19 cellular contexts compared by ENCODE assay signal in the genomic region with DNA sequence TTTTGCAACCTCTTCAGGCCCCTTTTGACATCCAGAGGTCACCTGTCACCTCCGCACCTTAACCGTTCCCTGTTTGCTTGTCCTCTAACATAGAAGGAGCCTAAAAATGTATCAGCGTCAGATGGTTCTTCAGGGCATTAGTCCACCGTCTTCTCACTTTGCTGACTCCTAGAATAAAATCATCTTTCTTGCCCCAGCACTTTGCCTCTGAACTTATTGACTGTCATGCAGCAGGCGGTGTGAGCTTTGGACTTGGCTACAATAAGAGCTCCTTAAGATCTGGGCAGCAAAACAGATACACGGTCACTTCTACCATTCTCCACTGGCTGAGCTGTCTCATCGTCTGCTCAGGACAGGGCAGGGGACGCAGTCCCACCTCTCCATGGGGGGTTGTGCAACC.
A peak's percentile ranks its signal among the peaks of the same experiment; 100 is the strongest.
DNase-seq lines count a peak whose midpoint lies in the region; ATAC-seq and TF ChIP-seq lines count a peak whose summit lies in the region.
"Had no signal": no experiment of that assay in that cellular context is flagged by ENCODE, and none has a peak within 500 bp of the region (broad histone marks: within the 10 kb centered on the region; RNA-seq: fewer than 3 reads in every experiment).

No MANE protein-coding gene starts in this region.

- H3K36me3 ChIP-seq in spleen: no peaks in the 10 kb centered on the region
- H3K36me3 ChIP-seq: BLaER1 had no signal

- CTCF ChIA-PET in activated CD8-positive, alpha-beta memory T cell treated with anti-CD3 and anti-CD28 coated beads, Interleukin-2, amount 10 ng/mL, durations not matched to agents 7 days and 5 days (lab: Charles Lee): no interaction called here

- peaks cover 0 to 51% (median 0%) of the 10 kb centered on the region in 7 donors for H3K27me3 ChIP-seq in spleen (replicated peaks in 1 of 7)
- H3K27me3 ChIP-seq: BLaER1 had no signal

- no peaks in the 10 kb centered on the region for H3K36me3 Mint-ChIP-seq in activated CD8-positive, alpha-beta memory T cell treated with anti-CD3 and anti-CD28 coated beads, Interleukin-2, amount 10 ng/mL, durations not matched to agents 7 days and 5 days
- no peaks in the 10 kb centered on the region for H3K36me3 Mint-ChIP-seq in activated naive CD4-positive, alpha-beta T cell treated with anti-CD3 and anti-CD28 coated beads, Interleukin-2, amount 50 U/mL, for 72 hours
- H3K36me3 Mint-ChIP-seq: CD14-positive monocyte; CD4-positive, alpha-beta memory T cell had no signal

- peaks cover 2% of the 10 kb centered on the region for H3K27me3 Mint-ChIP-seq in activated CD8-positive, alpha-beta memory T cell treated with anti-CD3 and anti-CD28 coated beads, Interleukin-2, amount 10 ng/mL, durations not matched to agents 7 days and 5 days

- TF ChIP-seq CTCF in spleen (IDR thresholded peaks at IDR 0.05 in 8 of 11, conservative IDR thresholded peaks at IDR 0.05 in 3 of 11) (no peak), omental fat pad (IDR thresholded peaks at IDR 0.05) (no peak)

- H3K27ac ChIP-seq in spleen: no peak overlapping the region
- H3K27ac ChIP-seq: 22Rv1, A549, BLaER1 had no signal

- intact Hi-C loops in spleen (cut with DNase I; ENCODE audit: low total_unique reads): no loop called here

- peaks cover 0 to 17% (median 1%) of the 10 kb centered on the region in 8 donors for H3K9me3 ChIP-seq in spleen
- H3K9me3 ChIP-seq: A549 had no signal

- H3K4me3 ChIP-seq in spleen: no peak overlapping the region
- H3K4me3 ChIP-seq: A549, BLaER1, GM23338 had no signal

- H3K27ac Mint-ChIP-seq in activated CD8-positive, alpha-beta memory T cell treated with anti-CD3 and anti-CD28 coated beads, Interleukin-2, amount 10 ng/mL, durations not matched to agents 7 days and 5 days: no peak overlapping the region
- no peak overlapping the region for H3K27ac Mint-ChIP-seq in activated naive CD4-positive, alpha-beta T cell treated with anti-CD3 and anti-CD28 coated beads, Interleukin-2, amount 50 U/mL, for 72 hours
- H3K27ac Mint-ChIP-seq: CD14-positive monocyte; CD4-positive, alpha-beta memory T cell; GM23338 had no signal

- no peak for TF ChIP-seq POLR2A in spleen (IDR thresholded peaks at IDR 0.05)

- ATAC-seq in activated CD8-positive, alpha-beta memory T cell treated with anti-CD3 and anti-CD28 coated beads, Interleukin-2, amount 10 ng/mL, durations not matched to agents 7 days and 5 days: no peak
- ATAC-seq in activated naive CD4-positive, alpha-beta T cell treated with anti-CD3 and anti-CD28 coated beads, Interleukin-2, amount 50 U/mL, for 72 hours: no peak
- no peak for ATAC-seq in HG02798 (IDR thresholded peaks at IDR 0.05; ENCODE audit: poor library complexity, unreplicated experiment)
- ATAC-seq in omental fat pad (ENCODE audit: low FRiP score): no peak
- ATAC-seq: A549, GM23338 had no signal

- no peaks in the 10 kb centered on the region for H3K4me1 ChIP-seq in spleen
- H3K4me1 ChIP-seq: A549 had no signal

- 87 to 91% (median 89%) methylated on average over 8 of the region's 8 CpGs for WGBS in spleen, 5 donors

- H3K4me3 Mint-ChIP-seq in activated CD8-positive, alpha-beta memory T cell treated with anti-CD3 and anti-CD28 coated beads, Interleukin-2, amount 10 ng/mL, durations not matched to agents 7 days and 5 days: no peak overlapping the region
- H3K4me3 Mint-ChIP-seq: CD14-positive monocyte; CD4-positive, alpha-beta memory T cell; GM23338 had no signal

- H3K4me1 Mint-ChIP-seq in activated CD8-positive, alpha-beta memory T cell treated with anti-CD3 and anti-CD28 coated beads, Interleukin-2, amount 10 ng/mL, durations not matched to agents 7 days and 5 days: no peaks in the 10 kb centered on the region
- H3K4me1 Mint-ChIP-seq: CD14-positive monocyte; CD4-positive, alpha-beta memory T cell had no signal

- peak; percentile 7 for DNase-seq in activated CD8-positive, alpha-beta memory T cell treated with anti-CD3 and anti-CD28 coated beads, Interleukin-2, amount 50 U/mL, for 48 hours
- DNase-seq in activated CD8-positive, alpha-beta memory T cell treated with anti-CD3 and anti-CD28 coated beads, Interleukin-2, amount 10 ng/mL, durations not matched to agents 7 days and 5 days: no peak
- DNase-seq in ecto neural progenitor cell (ENCODE audit: low spot score): peak; percentile 26
- DNase-seq in islet precursor cell: peak; percentile 15
- DNase-seq in spleen: peak; percentile 7
- no peak for DNase-seq in activated naive CD4-positive, alpha-beta T cell treated with anti-CD3 and anti-CD28 coated beads, Interleukin-2, amount 50 U/mL, for 72 hours (ENCODE audit: low spot score in 2 of 2)
- DNase-seq in omental fat pad (ENCODE audit: low spot score): no peak
- DNase-seq: CD4-positive, alpha-beta memory T cell; DMS153; DMS79; GDM1; HCEC 1CT; IMR-90 had no signal

- H3K9me3 Mint-ChIP-seq in activated CD8-positive, alpha-beta memory T cell treated with anti-CD3 and anti-CD28 coated beads, Interleukin-2, amount 10 ng/mL, durations not matched to agents 7 days and 5 days (ENCODE audit: low read depth): no peaks in the 10 kb centered on the region
- peaks cover 0 to 4% of the 10 kb centered on the region in 2 donors for H3K9me3 Mint-ChIP-seq in activated naive CD4-positive, alpha-beta T cell treated with anti-CD3 and anti-CD28 coated beads, Interleukin-2, amount 50 U/mL, for 72 hours

Comparison
In these comparisons a context has a peak if more than half of its experiments do, and no peak if none do; other contexts are left out.
1. DNase-seq: peak in activated CD8-positive, alpha-beta memory T cell treated with anti-CD3 and anti-CD28 coated beads, Interleukin-2, amount 50 U/mL, for 48 hours (single experiment), ecto neural progenitor cell (single experiment), islet precursor cell (single experiment) and spleen (single experiment); none in activated CD8-positive, alpha-beta memory T cell treated with anti-CD3 and anti-CD28 coated beads, Interleukin-2, amount 10 ng/mL, durations not matched to agents 7 days and 5 days (single experiment), activated naive CD4-positive, alpha-beta T cell treated with anti-CD3 and anti-CD28 coated beads, Interleukin-2, amount 50 U/mL, for 72 hours (0 of 2) and omental fat pad (single experiment).